ENCODE assay signal across 7 cellular contexts in genomic region chr14:76955575-76956252, GRCh38.
DNase-seq lines count a peak whose midpoint lies in the region; ATAC-seq and TF ChIP-seq lines count a peak whose summit lies in the region.

No MANE protein-coding gene starts in this region.

- peak overlapping the region; percentile 81 for H3K4me3 Mint-ChIP-seq in activated naive CD4-positive, alpha-beta T cell treated with anti-CD3 and anti-CD28 coated beads, Interleukin-2, amount 10 ng/mL, durations not matched to agents 7 days and 5 days

- CTCF ChIA-PET in activated naive CD4-positive, alpha-beta T cell treated with anti-CD3 and anti-CD28 coated beads, Interleukin-2, amount 10 ng/mL, durations not matched to agents 7 days and 5 days (lab: Charles Lee) = interaction anchor here (0.9 to 8.7 kb wide), 14 partner anchors 8 to 113 kb away, joined by 3 to 55 read pairs (median 5); partner anchors contain the start of gene IRF2BPL

- H3K27ac ChIP-seq in Peyer's patch = peak overlapping the region; percentile 85 to 94 (median 90)
- H3K27ac ChIP-seq in right atrium auricular region = peak overlapping the region; percentile 94 to 97
- peak overlapping the region; percentile 95 for H3K27ac ChIP-seq in skeletal muscle tissue (ENCODE audit: low read depth, low read length)

- H3K4me1 ChIP-seq in Peyer's patch = peaks cover 3 to 42% (median 17%) of the 10 kb centered on the region in 4 donors
- H3K4me1 ChIP-seq in right atrium auricular region = peaks cover 0 to 82% of the 10 kb centered on the region in 2 donors
- H3K4me1 ChIP-seq in skeletal muscle tissue (ENCODE audit: control insufficient read depth in 3 of 3, insufficient read depth in 3 of 3, low read length in 3 of 3) = peaks cover 46 to 50% (median 47%) of the 10 kb centered on the region in 3 donors

- H3K27me3 Mint-ChIP-seq in activated naive CD4-positive, alpha-beta T cell treated with anti-CD3 and anti-CD28 coated beads, Interleukin-2, amount 10 ng/mL, durations not matched to agents 7 days and 5 days = no peaks in the 10 kb centered on the region

- ATAC-seq in GM18502 (IDR thresholded peaks at IDR 0.05; ENCODE audit: poor library complexity, unreplicated experiment) (peak; percentile 29), HG02943 (IDR thresholded peaks at IDR 0.05; ENCODE audit: low read depth, unreplicated experiment) (peak; percentile 46)

- H3K27me3 ChIP-seq in Peyer's patch (no peaks in the 10 kb centered on the region), right atrium auricular region (no peaks in the 10 kb centered on the region), skeletal muscle tissue (ENCODE audit: control insufficient read depth in 3 of 3, insufficient read depth in 3 of 3, low read length in 3 of 3) (no peaks in the 10 kb centered on the region)

- no peaks in the 10 kb centered on the region for H3K36me3 Mint-ChIP-seq in activated naive CD4-positive, alpha-beta T cell treated with anti-CD3 and anti-CD28 coated beads, Interleukin-2, amount 10 ng/mL, durations not matched to agents 7 days and 5 days

- no peak for TF ChIP-seq POLR2A in Peyer's patch (IDR thresholded peaks at IDR 0.05)

- H3K9ac ChIP-seq in skeletal muscle tissue (ENCODE audit: low read depth in 1 of 3, low read length in 3 of 3) = peak overlapping the region; percentile 69 to 88 (median 77)

- no peaks in the 10 kb centered on the region for H3K9me3 Mint-ChIP-seq in activated naive CD4-positive, alpha-beta T cell treated with anti-CD3 and anti-CD28 coated beads, Interleukin-2, amount 10 ng/mL, durations not matched to agents 7 days and 5 days

- TF ChIP-seq CTCF in Peyer's patch (IDR thresholded peaks at IDR 0.05) = no peak
- no peak for TF ChIP-seq CTCF in right atrium auricular region (IDR thresholded peaks at IDR 0.05)

- no peaks in the 10 kb centered on the region for H3K9me3 ChIP-seq in Peyer's patch
- no peaks in the 10 kb centered on the region for H3K9me3 ChIP-seq in right atrium auricular region
- H3K9me3 ChIP-seq in skeletal muscle tissue (ENCODE audit: control insufficient read depth in 3 of 3, low read length in 3 of 3) = no peaks in the 10 kb centered on the region

- H3K36me3 ChIP-seq in Peyer's patch (no peaks in the 10 kb centered on the region), right atrium auricular region (no peaks in the 10 kb centered on the region), skeletal muscle tissue (ENCODE audit: control insufficient read depth in 3 of 3, insufficient read depth in 3 of 3, low read length in 3 of 3) (no peaks in the 10 kb centered on the region)

- peak overlapping the region; percentile 38 to 59 (median 55) for H3K4me3 ChIP-seq in Peyer's patch
- peak overlapping the region; percentile 10 to 45 for H3K4me3 ChIP-seq in right atrium auricular region
- H3K4me3 ChIP-seq in skeletal muscle tissue (ENCODE audit: low read length in 3 of 3) = peak overlapping the region; percentile 50 to 75 (median 54)

- peak overlapping the region; percentile 98 for H3K27ac Mint-ChIP-seq in activated naive CD4-positive, alpha-beta T cell treated with anti-CD3 and anti-CD28 coated beads, Interleukin-2, amount 10 ng/mL, durations not matched to agents 7 days and 5 days

- DNase-seq in Peyer's patch (peak in 2 of 3 donors; percentile 62 to 63), right atrium auricular region (ENCODE audit: low spot score) (peak; percentile 70), NCI-H1930 (lab: John Stamatoyannopoulos, UW) (no peak)
- DNase-seq in activated naive CD4-positive, alpha-beta T cell treated with anti-CD3 and anti-CD28 coated beads, Interleukin-2, amount 10 ng/mL, durations not matched to agents 7 days and 5 days = peak; percentile 73

- H3K4me1 Mint-ChIP-seq in activated naive CD4-positive, alpha-beta T cell treated with anti-CD3 and anti-CD28 coated beads, Interleukin-2, amount 10 ng/mL, durations not matched to agents 7 days and 5 days = peaks cover 88% of the 10 kb centered on the region

Comparison
In these comparisons a context has a peak if more than half of its experiments do, and no peak if none do; other contexts are left out.
1. DNase-seq: peak in Peyer's patch (2 of 3), activated naive CD4-positive, alpha-beta T cell treated with anti-CD3 and anti-CD28 coated beads, Interleukin-2, amount 10 ng/mL, durations not matched to agents 7 days and 5 days (single experiment) and right atrium auricular region (single experiment); none in NCI-H1930 (0 of 2).
2. Peak in every context shown above with its lines, with median percentiles within 50 percentile points of each other: H3K27ac ChIP-seq and H3K4me3 ChIP-seq.